ENCODE assay signal across 2 cellular contexts in the genomic region with DNA sequence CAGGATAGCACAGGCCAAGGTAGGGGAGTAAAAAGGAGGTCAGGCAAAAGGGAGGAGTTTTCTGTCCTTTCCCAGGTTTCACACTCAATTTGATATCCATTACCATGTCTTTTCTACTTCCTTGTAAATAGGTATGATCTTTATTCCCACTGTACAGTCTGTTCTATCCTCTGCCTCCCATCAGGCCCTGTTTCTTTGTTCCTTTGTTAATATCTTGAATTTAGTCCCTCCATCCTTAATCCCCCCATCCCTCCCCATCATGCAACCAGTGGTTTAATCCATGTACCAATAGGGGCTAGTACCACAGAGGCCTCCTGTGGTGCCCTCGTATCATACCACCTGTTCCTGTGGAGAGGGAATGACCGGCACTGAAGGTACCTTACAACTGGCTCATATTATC.
TF ChIP-seq lines count a peak whose summit lies in the region.

No MANE protein-coding gene starts in this region.

TF ChIP-seq in HCT116, 20 proteins besides CTCF, POLR2A, EP300 and RAD21:
- TF ChIP-seq ELF1 (IDR thresholded peaks at IDR 0.05; ENCODE audit: borderline replicate concordance, low read depth) (no peak), ZNF274 (IDR thresholded peaks at IDR 0.05; ENCODE audit: low read depth, low read length) (no peak), EZH2 (IDR thresholded peaks at IDR 0.05) (no peak), CBX3 (IDR thresholded peaks at IDR 0.05; ENCODE audit: low read depth) (no peak), SIN3A (IDR thresholded peaks at IDR 0.05; ENCODE audit: low read depth) (no peak), TCF7L2 (IDR thresholded peaks at IDR 0.05; ENCODE audit: borderline replicate concordance, extremely low read depth, insufficient read depth, insufficient read length) (no peak)
- TF ChIP-seq, protein P1, sequence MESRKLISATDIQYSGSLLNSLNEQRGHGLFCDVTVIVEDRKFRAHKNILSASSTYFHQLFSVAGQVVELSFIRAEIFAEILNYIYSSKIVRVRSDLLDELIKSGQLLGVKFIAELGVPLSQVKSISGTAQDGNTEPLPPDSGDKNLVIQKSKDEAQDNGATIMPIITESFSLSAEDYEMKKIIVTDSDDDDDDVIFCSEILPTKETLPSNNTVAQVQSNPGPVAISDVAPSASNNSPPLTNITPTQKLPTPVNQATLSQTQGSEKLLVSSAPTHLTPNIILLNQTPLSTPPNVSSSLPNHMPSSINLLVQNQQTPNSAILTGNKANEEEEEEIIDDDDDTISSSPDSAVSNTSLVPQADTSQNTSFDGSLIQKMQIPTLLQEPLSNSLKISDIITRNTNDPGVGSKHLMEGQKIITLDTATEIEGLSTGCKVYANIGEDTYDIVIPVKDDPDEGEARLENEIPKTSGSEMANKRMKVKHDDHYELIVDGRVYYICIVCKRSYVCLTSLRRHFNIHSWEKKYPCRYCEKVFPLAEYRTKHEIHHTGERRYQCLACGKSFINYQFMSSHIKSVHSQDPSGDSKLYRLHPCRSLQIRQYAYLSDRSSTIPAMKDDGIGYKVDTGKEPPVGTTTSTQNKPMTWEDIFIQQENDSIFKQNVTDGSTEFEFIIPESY (IDR thresholded peaks at IDR 0.05; ENCODE audit: extremely low read depth, insufficient replicate concordance, low read length): no peak
- TF ChIP-seq, protein P2, sequence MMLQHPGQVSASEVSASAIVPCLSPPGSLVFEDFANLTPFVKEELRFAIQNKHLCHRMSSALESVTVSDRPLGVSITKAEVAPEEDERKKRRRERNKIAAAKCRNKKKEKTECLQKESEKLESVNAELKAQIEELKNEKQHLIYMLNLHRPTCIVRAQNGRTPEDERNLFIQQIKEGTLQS (IDR thresholded peaks at IDR 0.05): no peak
- TF ChIP-seq, protein P3, sequence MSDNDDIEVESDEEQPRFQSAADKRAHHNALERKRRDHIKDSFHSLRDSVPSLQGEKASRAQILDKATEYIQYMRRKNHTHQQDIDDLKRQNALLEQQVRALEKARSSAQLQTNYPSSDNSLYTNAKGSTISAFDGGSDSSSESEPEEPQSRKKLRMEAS (IDR thresholded peaks at IDR 0.05): no peak
TF ChIP-seq in HCT116: peak in this region for 0.

TF ChIP-seq in K562, 482 proteins besides CTCF, POLR2A, EP300 and RAD21:
- TF ChIP-seq SIX5 (IDR thresholded peaks at IDR 0.05; ENCODE audit: borderline replicate concordance in 1 of 2, insufficient read depth in 1 of 2, low read depth in 1 of 2, low read length in 2 of 2): no peak
- no peak for TF ChIP-seq POLR3A (IDR thresholded peaks at IDR 0.05; ENCODE audit: borderline replicate concordance, extremely low read depth, insufficient read depth, insufficient read length)
- TF ChIP-seq, protein P4, sequence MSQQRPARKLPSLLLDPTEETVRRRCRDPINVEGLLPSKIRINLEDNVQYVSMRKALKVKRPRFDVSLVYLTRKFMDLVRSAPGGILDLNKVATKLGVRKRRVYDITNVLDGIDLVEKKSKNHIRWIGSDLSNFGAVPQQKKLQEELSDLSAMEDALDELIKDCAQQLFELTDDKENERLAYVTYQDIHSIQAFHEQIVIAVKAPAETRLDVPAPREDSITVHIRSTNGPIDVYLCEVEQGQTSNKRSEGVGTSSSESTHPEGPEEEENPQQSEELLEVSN (IDR thresholded peaks at IDR 0.05; ENCODE audit: borderline replicate concordance in 1 of 2, extremely low read depth in 1 of 2, insufficient read depth in 1 of 2, insufficient read length in 1 of 2, low read depth in 1 of 2, low read length in 1 of 2, poor library complexity in 1 of 2, severe bottlenecking in 1 of 2): no peak
- TF ChIP-seq ZNF444 (CRISPR knock-in tag; IDR thresholded peaks at IDR 0.05): no peak
- TF ChIP-seq, protein P5, sequence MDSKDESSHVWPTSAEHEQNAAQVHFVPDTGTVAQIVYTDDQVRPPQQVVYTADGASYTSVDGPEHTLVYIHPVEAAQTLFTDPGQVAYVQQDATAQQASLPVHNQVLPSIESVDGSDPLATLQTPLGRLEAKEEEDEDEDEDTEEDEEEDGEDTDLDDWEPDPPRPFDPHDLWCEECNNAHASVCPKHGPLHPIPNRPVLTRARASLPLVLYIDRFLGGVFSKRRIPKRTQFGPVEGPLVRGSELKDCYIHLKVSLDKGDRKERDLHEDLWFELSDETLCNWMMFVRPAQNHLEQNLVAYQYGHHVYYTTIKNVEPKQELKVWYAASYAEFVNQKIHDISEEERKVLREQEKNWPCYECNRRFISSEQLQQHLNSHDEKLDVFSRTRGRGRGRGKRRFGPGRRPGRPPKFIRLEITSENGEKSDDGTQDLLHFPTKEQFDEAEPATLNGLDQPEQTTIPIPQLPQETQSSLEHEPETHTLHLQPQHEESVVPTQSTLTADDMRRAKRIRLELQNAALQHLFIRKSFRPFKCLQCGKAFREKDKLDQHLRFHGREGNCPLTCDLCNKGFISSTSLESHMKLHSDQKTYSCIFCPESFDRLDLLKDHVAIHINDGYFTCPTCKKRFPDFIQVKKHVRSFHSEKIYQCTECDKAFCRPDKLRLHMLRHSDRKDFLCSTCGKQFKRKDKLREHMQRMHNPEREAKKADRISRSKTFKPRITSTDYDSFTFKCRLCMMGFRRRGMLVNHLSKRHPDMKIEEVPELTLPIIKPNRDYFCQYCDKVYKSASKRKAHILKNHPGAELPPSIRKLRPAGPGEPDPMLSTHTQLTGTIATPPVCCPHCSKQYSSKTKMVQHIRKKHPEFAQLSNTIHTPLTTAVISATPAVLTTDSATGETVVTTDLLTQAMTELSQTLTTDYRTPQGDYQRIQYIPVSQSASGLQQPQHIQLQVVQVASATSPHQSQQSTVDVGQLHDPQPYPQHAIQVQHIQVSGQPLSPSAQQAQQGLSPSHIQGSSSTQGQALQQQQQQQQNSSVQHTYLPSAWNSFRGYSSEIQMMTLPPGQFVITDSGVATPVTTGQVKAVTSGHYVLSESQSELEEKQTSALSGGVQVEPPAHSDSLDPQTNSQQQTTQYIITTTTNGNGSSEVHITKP (IDR thresholded peaks at IDR 0.05; ENCODE audit: partially characterized antibody): peak; percentile 37
